Comparison of ENCODE assay signal across 13 cellular contexts in the genomic region with DNA sequence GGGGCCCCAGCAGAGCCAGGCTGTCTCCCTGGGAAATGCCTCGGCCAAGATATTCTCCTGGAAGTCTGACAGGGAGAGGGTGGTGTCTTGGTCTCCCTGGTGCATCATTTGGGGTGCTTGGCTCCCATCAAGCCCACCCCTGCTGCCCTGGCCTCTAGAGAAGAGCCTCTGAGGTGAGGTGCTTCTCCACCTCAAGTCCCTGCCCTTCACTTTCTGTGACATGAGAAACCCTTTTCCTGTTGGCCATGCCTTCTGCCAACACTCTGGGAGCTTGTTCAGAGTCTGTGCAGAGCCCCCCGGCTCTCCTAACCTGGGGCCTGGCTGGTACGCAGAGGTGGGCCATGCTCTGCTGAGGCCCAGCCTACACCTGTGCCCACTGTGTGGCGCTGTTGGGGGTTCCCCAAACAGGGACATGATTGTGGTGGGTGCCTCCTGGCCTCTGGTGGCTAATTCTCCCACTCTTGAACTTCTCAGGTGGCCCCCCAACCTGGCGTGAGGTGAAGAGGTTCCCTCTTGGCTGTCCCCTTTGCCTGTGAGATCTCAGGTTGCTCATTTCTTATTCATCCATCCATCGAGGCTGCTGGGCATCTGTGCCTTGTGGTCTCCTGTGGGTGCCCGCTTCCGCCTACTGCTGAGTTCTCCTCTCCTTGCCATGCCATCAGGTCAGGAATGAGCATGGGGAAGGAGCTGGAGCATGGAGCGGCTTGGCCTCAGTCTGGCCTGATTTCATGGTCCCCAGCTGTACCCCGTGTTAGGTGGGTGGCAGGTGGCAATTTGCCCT. TPM values are rescaled to one million over a fixed set of nuclear protein-coding genes. Genes with fewer than 3 reads are reported as not detected.
DNase-seq lines count a peak whose midpoint lies in the region; ATAC-seq and TF ChIP-seq lines count a peak whose summit lies in the region.
"Had no signal": no experiment of that assay in that cellular context is flagged by ENCODE, and none has a peak within 500 bp of the region (broad histone marks: within the 10 kb centered on the region; RNA-seq: fewer than 3 reads in every experiment).

No MANE protein-coding gene starts in this region.

- peaks cover 0 to 6% of the 10 kb centered on the region in 2 donors for H3K4me1 ChIP-seq in neuronal stem cell (ENCODE audit: control insufficient read depth in 2 of 2, insufficient read depth in 1 of 2, low read depth in 1 of 2, low read length in 2 of 2)
- H3K4me1 ChIP-seq: prostate gland had no signal

- no peak overlapping the region for H3K4me3 Mint-ChIP-seq in activated naive CD8-positive, alpha-beta T cell treated with anti-CD3 and anti-CD28 coated beads, Interleukin-2, amount 50 U/mL, for 24 hours
- H3K4me3 Mint-ChIP-seq in activated naive CD8-positive, alpha-beta T cell treated with anti-CD3 and anti-CD28 coated beads for 36 hours: no peak overlapping the region
- H3K4me3 Mint-ChIP-seq: activated naive CD8-positive, alpha-beta T cell had no signal

- H3K9me3 Mint-ChIP-seq in activated naive CD8-positive, alpha-beta T cell treated with anti-CD3 and anti-CD28 coated beads, Interleukin-2, amount 50 U/mL, for 24 hours: no peaks in the 10 kb centered on the region
- no peaks in the 10 kb centered on the region for H3K9me3 Mint-ChIP-seq in activated naive CD8-positive, alpha-beta T cell treated with anti-CD3 and anti-CD28 coated beads for 36 hours

- no peak overlapping the region for H4K8ac ChIP-seq in neuronal stem cell (ENCODE audit: low read depth, low read length)

- H2BK15ac ChIP-seq in neuronal stem cell (ENCODE audit: low read length): peak overlapping the region; percentile 12

- no peak overlapping the region for H3K27ac Mint-ChIP-seq in activated naive CD8-positive, alpha-beta T cell treated with anti-CD3 and anti-CD28 coated beads, Interleukin-2, amount 50 U/mL, for 24 hours
- no peak overlapping the region for H3K27ac Mint-ChIP-seq in activated naive CD8-positive, alpha-beta T cell treated with anti-CD3 and anti-CD28 coated beads for 36 hours
- H3K27ac Mint-ChIP-seq: activated naive CD8-positive, alpha-beta T cell had no signal

- no peak overlapping the region for H2BK120ac ChIP-seq in neuronal stem cell (ENCODE audit: low read depth, low read length)

- H3K14ac ChIP-seq in neuronal stem cell (ENCODE audit: low read length): peak overlapping the region; percentile 27

- peak overlapping the region; percentile 82 for H3K18ac ChIP-seq in neuronal stem cell (ENCODE audit: low read length)

- TF ChIP-seq POLR2A in NB4 (IDR thresholded peaks at IDR 0.05; ENCODE audit: extremely low read depth, insufficient read length): no peak

- no peak overlapping the region for H2AFZ ChIP-seq in neuronal stem cell (ENCODE audit: low read length)

- H3K9ac ChIP-seq in neuronal stem cell (ENCODE audit: low read depth, low read length, poor library complexity): peak overlapping the region; percentile 26

- no peak overlapping the region for H4K91ac ChIP-seq in neuronal stem cell (ENCODE audit: low read depth, low read length, poor library complexity)

- H3K27me3 Mint-ChIP-seq in activated naive CD8-positive, alpha-beta T cell treated with anti-CD3 and anti-CD28 coated beads, Interleukin-2, amount 50 U/mL, for 24 hours: no peaks in the 10 kb centered on the region
- H3K27me3 Mint-ChIP-seq in activated naive CD8-positive, alpha-beta T cell treated with anti-CD3 and anti-CD28 coated beads for 36 hours: no peaks in the 10 kb centered on the region
- H3K27me3 Mint-ChIP-seq: activated naive CD8-positive, alpha-beta T cell had no signal

- H3K36me3 Mint-ChIP-seq in activated naive CD8-positive, alpha-beta T cell treated with anti-CD3 and anti-CD28 coated beads, Interleukin-2, amount 50 U/mL, for 24 hours (ENCODE audit: low read depth): no peaks in the 10 kb centered on the region
- H3K36me3 Mint-ChIP-seq in activated naive CD8-positive, alpha-beta T cell treated with anti-CD3 and anti-CD28 coated beads for 36 hours: no peaks in the 10 kb centered on the region
- H3K36me3 Mint-ChIP-seq: activated naive CD8-positive, alpha-beta T cell had no signal

- DNase-seq in activated naive CD8-positive, alpha-beta T cell treated with anti-CD3 and anti-CD28 coated beads, Interleukin-2, amount 50 U/mL, for 24 hours: peak; percentile 24
- DNase-seq in activated naive CD8-positive, alpha-beta T cell treated with anti-CD3 and anti-CD28 coated beads for 36 hours: no peak
- no peak for DNase-seq in NB4 (ENCODE audit: low read depth)
- DNase-seq in neuronal stem cell (ENCODE audit: low spot score): no peak
- DNase-seq: cerebellar nuclear complex, glutamatergic neuron, kidney glomerular epithelial cell, trophoblast cell had no signal

- no peak for ATAC-seq in activated naive CD8-positive, alpha-beta T cell treated with anti-CD3 and anti-CD28 coated beads, Interleukin-2, amount 50 U/mL, for 24 hours
- ATAC-seq in HG03025 (IDR thresholded peaks at IDR 0.05; ENCODE audit: low FRiP score, unreplicated experiment): no peak
- ATAC-seq in activated CD4-positive, CD25-positive, alpha-beta regulatory T cell treated with anti-CD3 and anti-CD28 coated beads, Interleukin-2, amount 50 U/mL, for 24 hours: no peak

- peak; percentile 18 for TF ChIP-seq CTCF in NB4 (IDR thresholded peaks at IDR 0.05; ENCODE audit: low read depth, low read length)

- no peak overlapping the region for H3K27ac ChIP-seq in neuronal stem cell (replicated peaks; ENCODE audit: low read length)
- H3K27ac ChIP-seq: prostate gland, SJSA1 had no signal

- H3K9me3 ChIP-seq in neuronal stem cell (replicated peaks in 1 of 2; ENCODE audit: control insufficient read depth in 2 of 2, insufficient read depth in 1 of 2, low read depth in 1 of 2, low read length in 2 of 2): no peaks in the 10 kb centered on the region
- H3K9me3 ChIP-seq: prostate gland, SJSA1 had no signal

- H3K27me3 ChIP-seq in neuronal stem cell (ENCODE audit: control insufficient read depth in 3 of 3, insufficient read depth in 3 of 3, low read depth in 1 of 3, low read length in 3 of 3): no peaks in the 10 kb centered on the region
- H3K27me3 ChIP-seq: SJSA1 had no signal

- no peak overlapping the region for H2BK12ac ChIP-seq in neuronal stem cell (ENCODE audit: low read length)

- peaks cover 3 to 4% of the 10 kb centered on the region in 2 donors for H3K36me3 ChIP-seq in neuronal stem cell (replicated peaks in 1 of 2; ENCODE audit: control insufficient read depth in 2 of 2, insufficient read depth in 2 of 2, low read length in 2 of 2)
- H3K36me3 ChIP-seq: prostate gland had no signal

- no peaks in the 10 kb centered on the region for H3K79me1 ChIP-seq in neuronal stem cell (ENCODE audit: low read depth, low read length)

- no peak overlapping the region for H3K4me2 ChIP-seq in neuronal stem cell (ENCODE audit: insufficient read depth, low read length, poor library complexity, severe bottlenecking)

- no CpG with 5 or more reads among the region's 10 CpGs for WGBS in neuronal stem cell (ENCODE audit: extremely low coverage in 2 of 2, insufficient read length in 2 of 2, insufficient replicate concordance in 1 of 2), 2 donors

- H3K23ac ChIP-seq in neuronal stem cell (ENCODE audit: low read depth, low read length, poor library complexity): peak overlapping the region; percentile 94

- peak overlapping the region; percentile 1 for H3K4ac ChIP-seq in neuronal stem cell (ENCODE audit: low read length)

- peaks cover 13% of the 10 kb centered on the region for H3K4me1 Mint-ChIP-seq in activated naive CD8-positive, alpha-beta T cell treated with anti-CD3 and anti-CD28 coated beads, Interleukin-2, amount 50 U/mL, for 24 hours
- H3K4me1 Mint-ChIP-seq in activated naive CD8-positive, alpha-beta T cell treated with anti-CD3 and anti-CD28 coated beads for 36 hours: peaks cover 9% of the 10 kb centered on the region

- peak overlapping the region; percentile 87 for H2BK5ac ChIP-seq in neuronal stem cell (ENCODE audit: low read length)

- peak overlapping the region; percentile 68 for H2AK5ac ChIP-seq in neuronal stem cell (ENCODE audit: low read depth, low read length)

- H3K4me3 ChIP-seq in NB4 (ENCODE audit: low read depth, low read length) (no peak overlapping the region), neuronal stem cell (ENCODE audit: low read length in 2 of 2) (no peak overlapping the region)
- H3K4me3 ChIP-seq: prostate gland, SJSA1 had no signal

RNA-seq across cellular contexts. Expression of gene DGCR8, which starts 19.2 kb away (rescaled TPM):
- total RNA-seq in activated naive CD8-positive, alpha-beta T cell treated with anti-CD3 and anti-CD28 coated beads for 36 hours: 10 to 100 TPM; 42.6 to 47.0 TPM
- 16.3 TPM for polyA plus RNA-seq in neuronal stem cell (2013, experiment 1 of 2)
- polyA plus RNA-seq in neuronal stem cell (2013, experiment 2 of 2): 16.3 TPM

RNA-seq across cellular contexts. Expression of gene TANGO2, which starts 40.0 kb away (rescaled TPM):
- 10 to 100 TPM; 16.5 to 21.5 TPM for total RNA-seq in activated naive CD8-positive, alpha-beta T cell treated with anti-CD3 and anti-CD28 coated beads for 36 hours
- 4.9 TPM for polyA plus RNA-seq in neuronal stem cell (2013, experiment 1 of 2)
- 4.2 TPM for polyA plus RNA-seq in neuronal stem cell (2013, experiment 2 of 2)

RNA-seq across cellular contexts. Expression of gene ARVCF, which starts 44.3 kb away (rescaled TPM):
- total RNA-seq in activated naive CD8-positive, alpha-beta T cell treated with anti-CD3 and anti-CD28 coated beads for 36 hours: 1 to 10 TPM; 1.1 to 1.6 TPM
- 35.3 TPM for polyA plus RNA-seq in neuronal stem cell (2013, experiment 1 of 2)
- polyA plus RNA-seq in neuronal stem cell (2013, experiment 2 of 2): 32.4 TPM

RNA-seq across cellular contexts. Expression of gene RANBP1, which starts 55.0 kb away (rescaled TPM):
- total RNA-seq in activated naive CD8-positive, alpha-beta T cell treated with anti-CD3 and anti-CD28 coated beads for 36 hours: 100 to 1,000 TPM; 492 to 506 TPM
- polyA plus RNA-seq in neuronal stem cell (2013, experiment 1 of 2): 496 TPM
- polyA plus RNA-seq in neuronal stem cell (2013, experiment 2 of 2): 494 TPM

RNA-seq across cellular contexts. Expression of gene TRMT2A, which starts 56.1 kb away (rescaled TPM):
- 100 to 1,000 TPM; 124 to 139 TPM for total RNA-seq in activated naive CD8-positive, alpha-beta T cell treated with anti-CD3 and anti-CD28 coated beads for 36 hours
- polyA plus RNA-seq in neuronal stem cell (2013, experiment 1 of 2): 21.2 TPM
- 21.9 TPM for polyA plus RNA-seq in neuronal stem cell (2013, experiment 2 of 2)
